15 cellular contexts compared by ENCODE assay signal in the genomic region with DNA sequence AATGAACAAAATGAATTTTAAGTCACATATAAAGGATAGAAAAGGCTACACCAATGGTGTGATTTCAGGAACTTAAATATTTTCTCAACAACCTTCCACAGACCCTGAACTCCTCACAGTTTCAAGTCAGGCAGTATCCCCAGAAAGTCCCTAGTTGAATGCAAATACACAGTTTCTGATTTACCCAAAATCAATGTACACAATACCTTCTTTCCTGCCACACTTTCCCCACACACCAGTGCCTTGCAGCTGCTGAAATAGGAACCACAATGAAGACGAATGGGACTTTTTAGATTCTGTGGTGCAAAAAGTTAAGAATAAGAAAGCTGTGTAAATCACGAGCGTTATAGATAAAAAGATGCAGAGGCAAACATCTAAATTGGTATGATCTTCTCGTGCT.
DNase-seq lines count a peak whose midpoint lies in the region; ATAC-seq and TF ChIP-seq lines count a peak whose summit lies in the region.
"Had no signal": no experiment of that assay in that cellular context is flagged by ENCODE, and none has a peak within 500 bp of the region (broad histone marks: within the 10 kb centered on the region; RNA-seq: fewer than 3 reads in every experiment).

No MANE protein-coding gene starts in this region.

- H3K9me3 Mint-ChIP-seq in osteocyte (ENCODE audit: unreplicated experiment): no peaks in the 10 kb centered on the region
- no peaks in the 10 kb centered on the region for H3K9me3 Mint-ChIP-seq in activated CD4-positive, alpha-beta T cell treated with anti-CD3 and anti-CD28 coated beads, Interleukin-2, amount 10 ng/mL, durations not matched to agents 24 days and 14 days
- H3K9me3 Mint-ChIP-seq: HFFc6 had no signal

- ATAC-seq in GM19467 (IDR thresholded peaks at IDR 0.05; ENCODE audit: unreplicated experiment): peak; percentile 72
- peak; percentile 71 for ATAC-seq in HG02884 (IDR thresholded peaks at IDR 0.05; ENCODE audit: unreplicated experiment)
- peak; percentile 75 for ATAC-seq in HG03521 (IDR thresholded peaks at IDR 0.05; ENCODE audit: unreplicated experiment)
- ATAC-seq in SK-N-SH treated with all-trans-retinoic acid at 6 μM for 48 hours: no peak
- ATAC-seq: effector memory CD8-positive, alpha-beta T cell had no signal

- no peak overlapping the region for H3K27ac Mint-ChIP-seq in osteocyte (ENCODE audit: unreplicated experiment)
- no peak overlapping the region for H3K27ac Mint-ChIP-seq in activated CD4-positive, alpha-beta T cell treated with anti-CD3 and anti-CD28 coated beads, Interleukin-2, amount 10 ng/mL, durations not matched to agents 24 days and 14 days
- H3K27ac Mint-ChIP-seq: effector memory CD8-positive, alpha-beta T cell; HFFc6 had no signal

- H3K4me3 Mint-ChIP-seq in osteocyte (ENCODE audit: unreplicated experiment): no peak overlapping the region
- H3K4me3 Mint-ChIP-seq in activated CD4-positive, alpha-beta T cell treated with anti-CD3 and anti-CD28 coated beads, Interleukin-2, amount 10 ng/mL, durations not matched to agents 24 days and 14 days: no peak overlapping the region
- H3K4me3 Mint-ChIP-seq: effector memory CD8-positive, alpha-beta T cell; HFFc6 had no signal

- H3K27me3 Mint-ChIP-seq in osteocyte (ENCODE audit: unreplicated experiment): no peaks in the 10 kb centered on the region
- no peaks in the 10 kb centered on the region for H3K27me3 Mint-ChIP-seq in activated CD4-positive, alpha-beta T cell treated with anti-CD3 and anti-CD28 coated beads, Interleukin-2, amount 10 ng/mL, durations not matched to agents 24 days and 14 days
- H3K27me3 Mint-ChIP-seq: effector memory CD8-positive, alpha-beta T cell had no signal

- peak; percentile 5 for DNase-seq in GM13977 (ENCODE audit: low spot score)
- DNase-seq in NOMO-1 treated with dmso at 0.1 percent for 144 hours (lab: John Stamatoyannopoulos, UW; ENCODE audit: unreplicated experiment): no peak
- DNase-seq in osteocyte (ENCODE audit: extremely low spot score, unreplicated experiment): no peak
- no peak for DNase-seq in activated CD4-positive, alpha-beta T cell treated with anti-CD3 and anti-CD28 coated beads, Interleukin-2, amount 10 ng/mL, durations not matched to agents 24 days and 14 days
- DNase-seq: activated CD8-positive, alpha-beta memory T cell treated with anti-CD3 and anti-CD28 coated beads for 24 hours; effector memory CD8-positive, alpha-beta T cell; EL; HFFc6; NCI-H1048; T-helper 1 cell; transverse colon had no signal

- intact Hi-C loops in activated CD4-positive, alpha-beta T cell treated with anti-CD3 and anti-CD28 coated beads, Interleukin-2, amount 10 ng/mL, durations not matched to agents 24 days and 14 days (cut with micrococcal nuclease): no loop called here

- H3K4me1 Mint-ChIP-seq in osteocyte (ENCODE audit: unreplicated experiment): peaks cover 7% of the 10 kb centered on the region
- no peaks in the 10 kb centered on the region for H3K4me1 Mint-ChIP-seq in activated CD4-positive, alpha-beta T cell treated with anti-CD3 and anti-CD28 coated beads, Interleukin-2, amount 10 ng/mL, durations not matched to agents 24 days and 14 days

- TF ChIP-seq CTCF in GM13977 (IDR thresholded peaks at IDR 0.05; ENCODE audit: extremely low read depth, insufficient read depth, missing control alignments) (no peak), osteocyte (IDR thresholded peaks at IDR 0.05) (no peak)

- in situ Hi-C loops in GM13977 (cut with MboI; ENCODE audit: low pct_unique_long_range_greater_than_20kb, low sequenced_read_pairs, unreplicated experiment): loop anchor here (10.0 kb wide), 1 partner anchor 551 kb away; a partner anchor contains a TSS

- H3K36me3 Mint-ChIP-seq in osteocyte (ENCODE audit: unreplicated experiment): no peaks in the 10 kb centered on the region
- no peaks in the 10 kb centered on the region for H3K36me3 Mint-ChIP-seq in activated CD4-positive, alpha-beta T cell treated with anti-CD3 and anti-CD28 coated beads, Interleukin-2, amount 10 ng/mL, durations not matched to agents 24 days and 14 days (ENCODE audit: low read depth)

TF ChIP-seq in SK-N-SH treated with all-trans-retinoic acid at 6 μM for 48 hours, 23 proteins besides CTCF, POLR2A, EP300 and RAD21:
- no peak for TF ChIP-seq ESRRG (CRISPR knock-in tag; IDR thresholded peaks at IDR 0.05)
- no peak for TF ChIP-seq OSR1 (CRISPR knock-in tag; IDR thresholded peaks at IDR 0.05)
- no peak for TF ChIP-seq PPARA (CRISPR knock-in tag; IDR thresholded peaks at IDR 0.05; ENCODE audit: borderline replicate concordance)
- TF ChIP-seq RARB (CRISPR knock-in tag; IDR thresholded peaks at IDR 0.05): no peak
- no peak for TF ChIP-seq ZC3H10 (CRISPR knock-in tag; IDR thresholded peaks at IDR 0.05)
- TF ChIP-seq ZFP30 (CRISPR knock-in tag; IDR thresholded peaks at IDR 0.05): no peak
- no peak for TF ChIP-seq GLIS3 (CRISPR knock-in tag; IDR thresholded peaks at IDR 0.05)
- TF ChIP-seq, protein P1, sequence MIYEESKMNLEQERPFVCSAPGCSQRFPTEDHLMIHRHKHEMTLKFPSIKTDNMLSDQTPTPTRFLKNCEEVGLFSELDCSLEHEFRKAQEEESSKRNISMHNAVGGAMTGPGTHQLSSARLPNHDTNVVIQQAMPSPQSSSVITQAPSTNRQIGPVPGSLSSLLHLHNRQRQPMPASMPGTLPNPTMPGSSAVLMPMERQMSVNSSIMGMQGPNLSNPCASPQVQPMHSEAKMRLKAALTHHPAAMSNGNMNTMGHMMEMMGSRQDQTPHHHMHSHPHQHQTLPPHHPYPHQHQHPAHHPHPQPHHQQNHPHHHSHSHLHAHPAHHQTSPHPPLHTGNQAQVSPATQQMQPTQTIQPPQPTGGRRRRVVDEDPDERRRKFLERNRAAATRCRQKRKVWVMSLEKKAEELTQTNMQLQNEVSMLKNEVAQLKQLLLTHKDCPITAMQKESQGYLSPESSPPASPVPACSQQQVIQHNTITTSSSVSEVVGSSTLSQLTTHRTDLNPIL (CRISPR knock-in tag; IDR thresholded peaks at IDR 0.05; ENCODE audit: low read depth): no peak
- TF ChIP-seq ZNF565 (CRISPR knock-in tag; conservative IDR thresholded peaks at IDR 0.05; ENCODE audit: low read depth): no peak
- no peak for TF ChIP-seq ZNF8 (CRISPR knock-in tag; IDR thresholded peaks at IDR 0.05)
- TF ChIP-seq CSDC2 (CRISPR knock-in tag; IDR thresholded peaks at IDR 0.05): no peak
- TF ChIP-seq BACH2 (CRISPR knock-in tag; IDR thresholded peaks at IDR 0.05; ENCODE audit: borderline replicate concordance): no peak
- TF ChIP-seq, protein P2, sequence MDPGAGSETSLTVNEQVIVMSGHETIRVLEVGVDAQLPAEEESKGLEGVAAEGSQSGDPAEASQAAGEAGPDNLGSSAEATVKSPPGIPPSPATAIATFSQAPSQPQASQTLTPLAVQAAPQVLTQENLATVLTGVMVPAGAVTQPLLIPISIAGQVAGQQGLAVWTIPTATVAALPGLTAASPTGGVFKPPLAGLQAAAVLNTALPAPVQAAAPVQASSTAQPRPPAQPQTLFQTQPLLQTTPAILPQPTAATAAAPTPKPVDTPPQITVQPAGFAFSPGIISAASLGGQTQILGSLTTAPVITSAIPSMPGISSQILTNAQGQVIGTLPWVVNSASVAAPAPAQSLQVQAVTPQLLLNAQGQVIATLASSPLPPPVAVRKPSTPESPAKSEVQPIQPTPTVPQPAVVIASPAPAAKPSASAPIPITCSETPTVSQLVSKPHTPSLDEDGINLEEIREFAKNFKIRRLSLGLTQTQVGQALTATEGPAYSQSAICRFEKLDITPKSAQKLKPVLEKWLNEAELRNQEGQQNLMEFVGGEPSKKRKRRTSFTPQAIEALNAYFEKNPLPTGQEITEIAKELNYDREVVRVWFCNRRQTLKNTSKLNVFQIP (CRISPR knock-in tag; IDR thresholded peaks at IDR 0.05; ENCODE audit: borderline replicate concordance, low read depth): no peak
- no peak for TF ChIP-seq ZFP3 (CRISPR knock-in tag; IDR thresholded peaks at IDR 0.05)
